11 cellular contexts compared by ENCODE assay signal in genomic region chr4:106587558-106587957, GRCh38.
A peak's percentile ranks its signal among the peaks of the same experiment; 100 is the strongest.
DNase-seq lines count a peak whose midpoint lies in the region; ATAC-seq and TF ChIP-seq lines count a peak whose summit lies in the region.
"Had no signal": no experiment of that assay in that cellular context is flagged by ENCODE, and none has a peak within 500 bp of the region (broad histone marks: within the 10 kb centered on the region; RNA-seq: fewer than 3 reads in every experiment).

No MANE protein-coding gene starts in this region.

- no peaks in the 10 kb centered on the region for H3K79me2 ChIP-seq in mammary epithelial cell (ENCODE audit: insufficient read depth, low read length)

- CTCF ChIA-PET in mammary epithelial cell (lab: Charles Lee; ENCODE audit: low non-redundant PET) = no interaction called here
- CTCF ChIA-PET in CD4-positive, alpha-beta T cell (lab: Charles Lee) = no interaction called here

- H3K4me3 Mint-ChIP-seq in CD4-positive, alpha-beta T cell = no peak overlapping the region

- BruUV-seq in mammary epithelial cell (replicated peaks; lab: Mats Ljungman, UMichigan) = no TSS peak

- peak overlapping the region; percentile 84 for H2AFZ ChIP-seq in mammary epithelial cell (ENCODE audit: low read depth, low read length)

- no peaks in the 10 kb centered on the region for H3K36me3 Mint-ChIP-seq in CD4-positive, alpha-beta T cell (ENCODE audit: low read depth)

- no peaks in the 10 kb centered on the region for H4K20me1 ChIP-seq in mammary epithelial cell (ENCODE audit: insufficient read depth, low read length)

- peak; percentile 7 for DNase-seq in AG08396 (ENCODE audit: low spot score)
- peak; percentile 75 for DNase-seq in HT1080 (ENCODE audit: low read depth)
- peak; percentile 82 for DNase-seq in mammary epithelial cell
- peak; percentile 32 to 86 for DNase-seq in lung microvascular endothelial cell (ENCODE audit: low read depth in 2 of 2)
- DNase-seq in OCI-M2 (lab: John Stamatoyannopoulos, UW; ENCODE audit: unreplicated experiment) = no peak
- DNase-seq in CD4-positive, alpha-beta T cell = no peak
- DNase-seq in stimulated activated naive CD4-positive, alpha-beta T cell treated with Interleukin-2 at 50 U/mL for 16 hours (lab: John Stamatoyannopoulos, UW) = no peak
- no peak for DNase-seq in CD1c-positive myeloid dendritic cell (ENCODE audit: extremely low spot score)
- DNase-seq: NCI-H69, retina had no signal

- H3K27me3 ChIP-seq in mammary epithelial cell (ENCODE audit: insufficient read depth, low read length) = no peaks in the 10 kb centered on the region
- no peaks in the 10 kb centered on the region for H3K27me3 ChIP-seq in CD4-positive, alpha-beta T cell (ENCODE audit: control insufficient read depth, insufficient read depth, low read length)
- H3K27me3 ChIP-seq: gastroesophageal sphincter had no signal

- H3K4me3 ChIP-seq in mammary epithelial cell (replicated peaks in 1 of 3; ENCODE audit: insufficient read depth in 1 of 3, low read depth in 2 of 3, low read length in 3 of 3) = no peak overlapping the region
- H3K4me3 ChIP-seq: gastroesophageal sphincter had no signal

- H3K4me1 Mint-ChIP-seq in CD4-positive, alpha-beta T cell (ENCODE audit: low read depth) = no peaks in the 10 kb centered on the region

- H3K4me2 ChIP-seq in mammary epithelial cell (ENCODE audit: insufficient read depth, low read depth, low read length) = peak overlapping the region; percentile 66

- peak overlapping the region; percentile 90 for H3K27ac ChIP-seq in mammary epithelial cell (ENCODE audit: insufficient read depth, low read depth, low read length)
- no peak overlapping the region for H3K27ac ChIP-seq in CD4-positive, alpha-beta T cell (ENCODE audit: low read depth, low read length)
- H3K27ac ChIP-seq: gastroesophageal sphincter had no signal

- H3K9me3 ChIP-seq in mammary epithelial cell (replicated peaks; ENCODE audit: insufficient read depth, low read length) = no peaks in the 10 kb centered on the region
- H3K9me3 ChIP-seq in CD4-positive, alpha-beta T cell (ENCODE audit: control insufficient read depth, low read length) = no peaks in the 10 kb centered on the region
- H3K9me3 ChIP-seq: gastroesophageal sphincter had no signal

- H3K27ac Mint-ChIP-seq in CD4-positive, alpha-beta T cell = no peak overlapping the region

- dilution Hi-C loops in mammary epithelial cell (cut with HindIII; ENCODE audit: low sequenced_read_pairs) = no loop called here

- in situ Hi-C loops in mammary epithelial cell (cut with MboI; ENCODE audit: low sequenced_read_pairs in 2 of 2) = no loop called here

- H3K27me3 Mint-ChIP-seq in CD4-positive, alpha-beta T cell = no peaks in the 10 kb centered on the region

- H3K9me3 Mint-ChIP-seq in CD4-positive, alpha-beta T cell = no peaks in the 10 kb centered on the region

- POLR2A ChIA-PET in CD4-positive, alpha-beta T cell (lab: Charles Lee) = no interaction called here

- H3K9ac ChIP-seq in mammary epithelial cell (ENCODE audit: insufficient read depth, low read length) = no peak overlapping the region

- H3K36me3 ChIP-seq in mammary epithelial cell (ENCODE audit: insufficient read depth, low read length) = no peaks in the 10 kb centered on the region
- H3K36me3 ChIP-seq: gastroesophageal sphincter had no signal

- no peak for ATAC-seq in CD4-positive, alpha-beta T cell (ENCODE audit: poor library complexity)
- ATAC-seq: gastroesophageal sphincter had no signal

- H3K4me1 ChIP-seq in mammary epithelial cell (ENCODE audit: insufficient read depth, low read length) = peaks cover 57% of the 10 kb centered on the region

- no peak for TF ChIP-seq CTCF in mammary epithelial cell (conservative IDR thresholded peaks at IDR 0.05 in 1 of 2, IDR thresholded peaks at IDR 0.05 in 1 of 2; ENCODE audit: extremely low read depth in 1 of 2, insufficient read depth in 1 of 2, low read depth in 1 of 2, low read length in 2 of 2)
- TF ChIP-seq CTCF in CD4-positive, alpha-beta T cell (IDR thresholded peaks at IDR 0.05) = no peak

- intact Hi-C loops in mammary epithelial cell (cut with micrococcal nuclease) = loop anchor here (5.0 kb wide), 1 partner anchor 220 kb away; the partner anchor contains the start of gene GIMD1
- intact Hi-C loops in CD4-positive, alpha-beta T cell (cut with DNase I, micrococcal nuclease) = no loop called here

- WGBS in mammary epithelial cell (ENCODE audit: low coverage, missing lambda C conversion rate) = 0% methylated on average over 1 of the region's 1 CpG

Comparison
In these comparisons a context has a peak if more than half of its experiments do, and no peak if none do; other contexts are left out.
1. DNase-seq: peak in AG08396 (single experiment), HT1080 (single experiment), mammary epithelial cell (single experiment) and lung microvascular endothelial cell (2 of 2); none in OCI-M2 (single experiment), CD4-positive, alpha-beta T cell (0 of 10), stimulated activated naive CD4-positive, alpha-beta T cell treated with Interleukin-2 at 50 U/mL for 16 hours (single experiment) and CD1c-positive myeloid dendritic cell (single experiment).